9 cellular contexts compared by ENCODE assay signal in genomic region chr12:45231515-45232145, GRCh38. TPM values are rescaled to one million over a fixed set of nuclear protein-coding genes. Genes with fewer than 3 reads are reported as not detected.
A peak's percentile ranks its signal among the peaks of the same experiment; 100 is the strongest.
DNase-seq lines count a peak whose midpoint lies in the region; TF ChIP-seq lines count a peak whose summit lies in the region.
"Had no signal": no experiment of that assay in that cellular context is flagged by ENCODE, and none has a peak within 500 bp of the region (broad histone marks: within the 10 kb centered on the region; RNA-seq: fewer than 3 reads in every experiment).

No MANE protein-coding gene starts in this region.

- CTCF ChIA-PET in HEK293 (lab: Yijun Ruan, JAX), result interaction anchor here (0.7 to 1.1 kb wide), 3 partner anchors 10 to 103 kb away, joined by 3 to 6 read pairs (median 3); no protein-coding TSS in a partner anchor

- H3K9ac ChIP-seq in skeletal muscle tissue (ENCODE audit: low read depth in 1 of 3, low read length in 3 of 3), result no peak overlapping the region

- 0 out of 2 replicates have a peak overlapping the region, but pooled peaks have one; percentile 0 for H3K27ac ChIP-seq in HEK293 (ENCODE audit: extremely low read depth, low read depth, low read length)
- H3K27ac ChIP-seq in SJCRH30, result peak overlapping the region; percentile 48
- peak overlapping the region; percentile 91 for H3K27ac ChIP-seq in skeletal muscle tissue (ENCODE audit: low read depth, low read length)

- no peak overlapping the region for H3K4me3 ChIP-seq in HEK293 (ENCODE audit: low read depth, low read length)
- H3K4me3 ChIP-seq in SJCRH30, result no peak overlapping the region
- H3K4me3 ChIP-seq in fibroblast of mammary gland (ENCODE audit: control insufficient read depth, low read depth, low read length), result no peak overlapping the region
- H3K4me3 ChIP-seq in skeletal muscle tissue (ENCODE audit: low read length in 3 of 3), result peak overlapping the region in 1 of 3 donors; percentile 26

- TF ChIP-seq CTCF in HEK293 (tag by site-specific recombination; IDR thresholded peaks at IDR 0.05) (no peak), fibroblast of mammary gland (conservative IDR thresholded peaks at IDR 0.05; ENCODE audit: control insufficient read depth, insufficient read depth, low read depth, low read length) (no peak)

- peak in 1 of 2 experiments; percentile 29 for DNase-seq in SJCRH30
- peak; percentile 89 for DNase-seq in fibroblast of mammary gland (ENCODE audit: low read depth)
- no peak for DNase-seq in HUDEP-2 (lab: John Stamatoyannopoulos, UW; ENCODE audit: unreplicated experiment in 76 of 76)
- no peak for DNase-seq in NCI-H146 (lab: John Stamatoyannopoulos, UW)
- no peak for DNase-seq in germinal center (ENCODE audit: low spot score)
- no peak for DNase-seq in GF-D8 (lab: John Stamatoyannopoulos, UW)
- DNase-seq: activated CD8-positive, alpha-beta memory T cell treated with anti-CD3 and anti-CD28 coated beads for 24 hours had no signal

- peaks cover 45% of the 10 kb centered on the region for H3K4me1 ChIP-seq in HEK293 (ENCODE audit: control insufficient read depth, insufficient read depth, low read length)
- peaks cover 49% of the 10 kb centered on the region for H3K4me1 ChIP-seq in SJCRH30
- H3K4me1 ChIP-seq in skeletal muscle tissue (ENCODE audit: control insufficient read depth in 3 of 3, insufficient read depth in 3 of 3, low read length in 3 of 3), result peaks cover 44 to 64% (median 57%) of the 10 kb centered on the region in 3 donors

- no peaks in the 10 kb centered on the region for H3K9me3 ChIP-seq in HEK293 (ENCODE audit: control insufficient read depth, insufficient read depth, low read depth, low read length)
- H3K9me3 ChIP-seq in SJCRH30 (replicated peaks), result 0 out of 2 replicates have a peak, but pooled peaks cover 4% of the 10 kb centered on the region
- H3K9me3 ChIP-seq in skeletal muscle tissue (ENCODE audit: control insufficient read depth in 3 of 3, low read length in 3 of 3), result no peaks in the 10 kb centered on the region

- H3K36me3 ChIP-seq in HEK293 (ENCODE audit: control insufficient read depth in 2 of 2, insufficient read depth in 1 of 2, low read length in 2 of 2), result peaks cover 0 to 4% of the 10 kb centered on the region in 2 experiments; a peak in 1 of 3 replicates
- H3K36me3 ChIP-seq in SJCRH30, result peaks cover 5% of the 10 kb centered on the region; the same call in 1 of the 2 replicates
- peaks cover 0 to 4% (median 0%) of the 10 kb centered on the region in 3 donors for H3K36me3 ChIP-seq in skeletal muscle tissue (ENCODE audit: control insufficient read depth in 3 of 3, insufficient read depth in 3 of 3, low read length in 3 of 3)

- POLR2A ChIA-PET in HEK293 (lab: Yijun Ruan, JAX), result no interaction called here

- H3K27me3 ChIP-seq in SJCRH30, result no peaks in the 10 kb centered on the region
- H3K27me3 ChIP-seq in skeletal muscle tissue (ENCODE audit: control insufficient read depth in 3 of 3, insufficient read depth in 3 of 3, low read length in 3 of 3), result no peaks in the 10 kb centered on the region

TF ChIP-seq in HEK293, 187 proteins besides CTCF, POLR2A, EP300 and RAD21 (continues in another document):
- TF ChIP-seq ZNF629 (tag by site-specific recombination; IDR thresholded peaks at IDR 0.05), result peak; percentile 27; the same call in 1 of the 2 replicates
- TF ChIP-seq TCF7L2 (IDR thresholded peaks at IDR 0.05; ENCODE audit: borderline replicate concordance, low read depth, low read length), result no peak
- 0 out of 2 replicates have a peak, but pooled peaks have one; percentile 18 for TF ChIP-seq ZNF501 (tag by site-specific recombination; IDR thresholded peaks at IDR 0.05)
- TF ChIP-seq SP7 (tag by site-specific recombination; IDR thresholded peaks at IDR 0.05), result peak; percentile 50
- no peak for TF ChIP-seq ZNF148 (tag by site-specific recombination; IDR thresholded peaks at IDR 0.05; ENCODE audit: borderline replicate concordance)
- peak; percentile 69 for TF ChIP-seq ZNF362 (tag by site-specific recombination; IDR thresholded peaks at IDR 0.05)
- TF ChIP-seq ZNF555 (tag by site-specific recombination; conservative IDR thresholded peaks at IDR 0.05), result no peak
- 0 out of 2 replicates have a peak, but pooled peaks have one; percentile 19 for TF ChIP-seq TRIM28 (IDR thresholded peaks at IDR 0.05; ENCODE audit: borderline replicate concordance, low read length)
- peak; percentile 34; the same call in 1 of the 2 replicates for TF ChIP-seq ZNF366 (tag by site-specific recombination; conservative IDR thresholded peaks at IDR 0.05)
- TF ChIP-seq ZEB2 (tag by site-specific recombination; IDR thresholded peaks at IDR 0.05), result peak; percentile 43
- TF ChIP-seq ZNF518A (tag by site-specific recombination; conservative IDR thresholded peaks at IDR 0.05; ENCODE audit: low read depth), result 0 out of 2 replicates have a peak, but pooled peaks have one; percentile 19
- TF ChIP-seq PRDM6 (tag by site-specific recombination; IDR thresholded peaks at IDR 0.05), result peak; percentile 93

RNA-seq across cellular contexts. Expression of gene ANO6, which starts 15.7 kb away (rescaled TPM):
- total RNA-seq in SJCRH30 (2014; rRNA removed; shearing (Covaris generic)), result 55.1 and 60.7 TPM in 2 replicates
- total RNA-seq in skeletal muscle tissue, result 50.6 TPM

Comparison
In these comparisons a context has a peak if more than half of its experiments do, and no peak if none do; other contexts are left out.
1. H3K27ac ChIP-seq: peak in every context shown above with its lines; median percentile 91 in skeletal muscle tissue; 48 in SJCRH30; 0 in HEK293.